In the genomic region with DNA sequence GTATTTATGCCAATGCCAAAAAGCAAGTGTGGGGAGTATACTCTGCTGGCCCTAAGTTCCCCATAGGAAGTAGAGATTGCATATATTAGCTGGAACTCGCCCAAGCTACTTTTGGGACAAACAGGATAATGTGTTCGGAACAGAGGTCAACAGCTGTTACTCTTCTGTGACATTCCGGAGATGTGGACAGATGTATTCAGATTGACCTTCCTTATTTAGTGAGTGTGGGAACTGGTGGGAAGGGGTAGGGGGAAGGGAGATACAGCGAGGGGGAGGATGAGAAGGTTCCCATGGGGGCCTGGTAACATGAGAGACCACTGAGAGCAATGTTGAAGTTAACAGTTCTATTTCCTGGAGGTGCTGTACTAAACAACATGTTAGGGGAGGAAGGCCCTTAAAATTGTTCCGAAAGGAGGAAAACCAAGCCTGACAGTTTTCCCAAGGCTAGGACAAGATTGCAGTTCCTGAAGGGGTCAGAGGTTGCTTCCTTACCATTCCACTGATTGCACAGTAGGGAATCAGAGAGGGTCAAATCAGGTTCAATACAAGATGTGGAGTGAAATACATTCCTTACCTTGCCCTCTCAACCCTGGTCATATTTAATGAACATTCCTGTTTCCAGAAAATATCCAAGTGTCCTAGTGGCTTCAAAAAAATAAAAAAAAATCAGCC, we compare ENCODE assay signal across 19 cellular contexts. TPM values are rescaled to one million over a fixed set of nuclear protein-coding genes. Genes with fewer than 3 reads are reported as not detected.
DNase-seq lines count a peak whose midpoint lies in the region; ATAC-seq and TF ChIP-seq lines count a peak whose summit lies in the region.
"Had no signal": no experiment of that assay in that cellular context is flagged by ENCODE, and none has a peak within 500 bp of the region (broad histone marks: within the 10 kb centered on the region; RNA-seq: fewer than 3 reads in every experiment).

No MANE protein-coding gene starts in this region.

- intact Hi-C loops in heart right ventricle (cut with DNase I): loop anchor here in 4 of 10 donors (5.0 to 10.0 kb wide), 4 partner anchors 40 to 210 kb away; no protein-coding TSS in a partner anchor

- no peak for TF ChIP-seq POLR2A in tibial nerve (IDR thresholded peaks at IDR 0.05)

- no peak overlapping the region for H3K4me3 ChIP-seq in heart right ventricle
- H3K4me3 ChIP-seq in mesodermal cell (ENCODE audit: extremely low read depth, insufficient read depth, low read length, poor library complexity, severe bottlenecking): no peak overlapping the region
- no peak overlapping the region for H3K4me3 ChIP-seq in tibial nerve

- H3K27me3 ChIP-seq in heart right ventricle: no peaks in the 10 kb centered on the region
- no peaks in the 10 kb centered on the region for H3K27me3 ChIP-seq in tibial nerve

- ATAC-seq in heart right ventricle: peak; percentile 65 to 81 (median 70)
- ATAC-seq: activated T-cell treated with anti-CD3 and anti-CD28 coated beads, Interleukin-2, amount 50 U/mL, for 72 hours had no signal

- H3K9me3 ChIP-seq in heart right ventricle: no peaks in the 10 kb centered on the region
- H3K9me3 ChIP-seq in mesodermal cell (ENCODE audit: control insufficient read depth, low read length): no peaks in the 10 kb centered on the region
- H3K9me3 ChIP-seq in tibial nerve: no peaks in the 10 kb centered on the region

- no peak for TF ChIP-seq CTCF in VCaP (conservative IDR thresholded peaks at IDR 0.05)
- no peak for TF ChIP-seq CTCF in heart right ventricle (IDR thresholded peaks at IDR 0.05)
- no peak for TF ChIP-seq CTCF in tibial nerve (IDR thresholded peaks at IDR 0.05)

- peak overlapping the region; percentile 74 for H3K27ac ChIP-seq in VCaP
- H3K27ac ChIP-seq in heart right ventricle: peak overlapping the region in 9 of 10 donors; percentile 32 to 91 (median 66)
- H3K27ac ChIP-seq in mesodermal cell (ENCODE audit: low read depth, low read length, severe bottlenecking): peak overlapping the region; percentile 29
- H3K27ac ChIP-seq in tibial nerve: peak overlapping the region in 3 of 4 donors; percentile 0 to 29 (median 23)

- TF ChIP-seq EP300 in tibial nerve (IDR thresholded peaks at IDR 0.05): peak in 1 of 2 donors; percentile 68

- H3K36me3 ChIP-seq in heart right ventricle: no peaks in the 10 kb centered on the region
- no peaks in the 10 kb centered on the region for H3K36me3 ChIP-seq in mesodermal cell (ENCODE audit: control insufficient read depth, insufficient read depth, low read length)
- H3K36me3 ChIP-seq in tibial nerve: no peaks in the 10 kb centered on the region

- H3K4me1 ChIP-seq in heart right ventricle (peaks cover 16 to 73% (median 62%) of the 10 kb centered on the region in 9 donors), mesodermal cell (ENCODE audit: control insufficient read depth, insufficient read depth, low read length, poor library complexity, severe bottlenecking) (peaks cover 7% of the 10 kb centered on the region), tibial nerve (peaks cover 0 to 70% (median 28%) of the 10 kb centered on the region in 4 donors)

- DNase-seq in heart right ventricle (peak in 1 of 2 donors; percentile 56), tibial nerve (ENCODE audit: low spot score in 2 of 2) (peak in 1 of 2 donors; percentile 63), NCI-H146 (lab: John Stamatoyannopoulos, UW) (no peak), hippocampal formation (lab: John Stamatoyannopoulos, UW) (no peak), RKO (ENCODE audit: low spot score) (no peak)
- DNase-seq: activated B cell treated with CpG ODN at 0.5 μM for 24 hours; activated T-cell treated with anti-CD3 and anti-CD28 coated beads, Interleukin-2, amount 50 U/mL, for 72 hours; erythroblast; HFFc6; islet precursor cell; NCI-H1436 treated with DMSO at 0.1 percent for 48 hours; NCI-H446; SHP77; T-helper 2 cell had no signal

- 42 to 56% methylated on average over 5 of the region's 5 CpGs for WGBS in heart right ventricle, 2 donors
- 89 to 92% methylated on average over 5 of the region's 5 CpGs for WGBS in mesodermal cell (ENCODE audit: insufficient coverage in 2 of 2), 2 experiments
- 52 to 73% methylated on average over 5 of the region's 5 CpGs for WGBS in tibial nerve, 2 donors

RNA-seq across cellular contexts. Expression of a gene that starts 14.3 kb away (rescaled TPM):
- total RNA-seq in heart right ventricle (1 to 10 TPM in 3 of 10 donors, under 1 TPM in 7; 0.36 to 5.3 (median 0.75) TPM), tibial nerve (10 to 100 TPM in 1 of 4 donors, under 1 TPM in 3; 0.22 to 13.8 (median 0.60) TPM)
- polyA plus RNA-seq in heart right ventricle: under 1 TPM; 0.10 to 0.15 TPM
- polyA plus RNA-seq in mesodermal cell (2013, experiment 1 of 2): 0.29 TPM
- not detected for polyA plus RNA-seq in mesodermal cell (2013, experiment 2 of 2)
- total RNA-seq: activated B cell treated with CpG ODN at 0.5 μM for 24 hours, Daoy, HFFc6, M059J, progenitor cell of endocrine pancreas had no signal

Comparison
In these comparisons a context has a peak if more than half of its experiments do, and no peak if none do; other contexts are left out.
1. H3K27ac ChIP-seq: peak in every context shown above with its lines; median percentile 74 in VCaP; 66 in heart right ventricle; 29 in mesodermal cell; 23 in tibial nerve.